8 cellular contexts compared by ENCODE assay signal in genomic region chr1:155591770-155592169, GRCh38. TPM values are rescaled to one million over a fixed set of nuclear protein-coding genes. Genes with fewer than 3 reads are reported as not detected.
DNase-seq lines count a peak whose midpoint lies in the region; ATAC-seq and TF ChIP-seq lines count a peak whose summit lies in the region.

No MANE protein-coding gene starts in this region.

- H3K4me1 ChIP-seq in ascending aorta = no peaks in the 10 kb centered on the region
- no peaks in the 10 kb centered on the region for H3K4me1 ChIP-seq in smooth muscle cell (ENCODE audit: low read depth)

- no peaks in the 10 kb centered on the region for H3F3A ChIP-seq in smooth muscle cell (ENCODE audit: low read depth)

- H3K27me3 ChIP-seq in ascending aorta = no peaks in the 10 kb centered on the region
- no peaks in the 10 kb centered on the region for H3K27me3 ChIP-seq in smooth muscle cell (ENCODE audit: low read depth)

- ATAC-seq in HG02885 (IDR thresholded peaks at IDR 0.05; ENCODE audit: poor library complexity, unreplicated experiment) = no peak

- H3K9me3 ChIP-seq in ascending aorta = no peaks in the 10 kb centered on the region
- H3K9me3 ChIP-seq in smooth muscle cell (replicated peaks; ENCODE audit: low read depth) = no peaks in the 10 kb centered on the region

- no peak overlapping the region for H2AFZ ChIP-seq in smooth muscle cell (ENCODE audit: low read depth)

- TF ChIP-seq CTCF in ascending aorta (IDR thresholded peaks at IDR 0.05) (peak; percentile 29 to 58 (median 43)), smooth muscle cell (IDR thresholded peaks at IDR 0.05; ENCODE audit: borderline replicate concordance, insufficient read depth, poor library complexity, severe bottlenecking) (peak; percentile 70)

- H3K36me3 ChIP-seq in ascending aorta (no peaks in the 10 kb centered on the region), smooth muscle cell (ENCODE audit: low read depth) (no peaks in the 10 kb centered on the region)

- intact Hi-C loops in ascending aorta (cut with DNase I) = loop anchor here (1.0 to 5.0 kb wide), 2 partner anchors 314 to 341 kb away; partner anchors contain the start of gene HCN3

- H3K79me2 ChIP-seq in smooth muscle cell (ENCODE audit: low read depth) = no peaks in the 10 kb centered on the region

- H4K20me1 ChIP-seq in smooth muscle cell (ENCODE audit: low read depth) = no peaks in the 10 kb centered on the region

- peak; percentile 84 for DNase-seq in DMS 273 (lab: John Stamatoyannopoulos, UW; ENCODE audit: unreplicated experiment)
- DNase-seq in HCEC 1CT = peak; percentile 57
- peak; percentile 86 to 96 for DNase-seq in NCI-H526 (lab: John Stamatoyannopoulos, UW)
- DNase-seq in ascending aorta (ENCODE audit: low spot score in 2 of 2) = no peak
- DNase-seq in hepatic stellate cell (ENCODE audit: low spot score) = peak; percentile 31
- DNase-seq in smooth muscle cell (lab: John Stamatoyannopoulos, UW; ENCODE audit: unreplicated experiment) = no peak
- no peak for DNase-seq in mesenteric fat pad (ENCODE audit: low spot score)

- no peak overlapping the region for H3K4me2 ChIP-seq in smooth muscle cell

- WGBS in smooth muscle cell (ENCODE audit: low lambda C conversion rate) = 56% methylated on average over 6 of the region's 6 CpGs

- no peak overlapping the region for H3K27ac ChIP-seq in ascending aorta
- H3K27ac ChIP-seq in smooth muscle cell (ENCODE audit: low read depth) = no peak overlapping the region

- H3K9ac ChIP-seq in smooth muscle cell (ENCODE audit: low read depth) = no peak overlapping the region

- H3K4me3 ChIP-seq in ascending aorta (no peak overlapping the region), smooth muscle cell (no peak overlapping the region)

RNA-seq across cellular contexts. Expression of gene MSTO1, which starts 18.2 kb away (rescaled TPM):
- total RNA-seq in ascending aorta (8.6 TPM), smooth muscle cell (13.3 and 17.5 TPM in 2 replicates), mesenteric fat pad (44.7 TPM)
- 36.5 and 41.2 TPM in 2 replicates for polyA plus RNA-seq in smooth muscle cell

RNA-seq across cellular contexts. Expression of gene ASH1L, which starts 29.2 kb away (rescaled TPM):
- 16.2 TPM for total RNA-seq in ascending aorta
- 34.0 and 38.7 TPM in 2 replicates for total RNA-seq in smooth muscle cell
- polyA plus RNA-seq in smooth muscle cell = 9.2 and 15.0 TPM in 2 replicates
- total RNA-seq in mesenteric fat pad = 65.3 TPM

Comparison
In these comparisons a context has a peak if more than half of its experiments do, and no peak if none do; other contexts are left out.
1. DNase-seq: peak in DMS 273 (single experiment), HCEC 1CT (single experiment), NCI-H526 (2 of 2) and hepatic stellate cell (single experiment); none in ascending aorta (0 of 2), smooth muscle cell (single experiment) and mesenteric fat pad (single experiment).